ENCODE assay signal across 8 cellular contexts in genomic region chr5:52799358-52799982, GRCh38. TPM values are rescaled to one million over a fixed set of nuclear protein-coding genes. Genes with fewer than 3 reads are reported as not detected.
DNase-seq lines count a peak whose midpoint lies in the region; ATAC-seq, FAIRE-seq and TF ChIP-seq lines count a peak whose summit lies in the region.

No MANE protein-coding gene starts in this region.

- H3K79me2 ChIP-seq in Loucy (ENCODE audit: insufficient read depth, low read length) (peaks cover 58% of the 10 kb centered on the region), K562 (ENCODE audit: control insufficient read depth, insufficient read depth, low read length) (peaks cover 49% of the 10 kb centered on the region)

- H3K4me3 Mint-ChIP-seq in T-helper 2 cell treated with Interferon-gamma antibody and Interleukin-4, amounts not matched to agents 5 μg/mL and 100 μg/mL, for 36 hours, result peak overlapping the region; percentile 98

- H3F3A ChIP-seq in Loucy (ENCODE audit: low read depth), result no peaks in the 10 kb centered on the region

- no peaks in the 10 kb centered on the region for H3K36me3 ChIP-seq in Loucy (ENCODE audit: insufficient read depth, low read length)
- H3K36me3 ChIP-seq in K562 (ENCODE audit: control insufficient read depth, insufficient read depth, low read length), result peaks cover 27% of the 10 kb centered on the region

- H3K4me3 ChIP-seq in Loucy (ENCODE audit: low read length, poor library complexity, severe bottlenecking), result peak overlapping the region; percentile 92
- H3K4me3 ChIP-seq in K562, result peak overlapping the region; percentile 65

- WGBS in K562 (ENCODE audit: insufficient coverage, low coverage, missing lambda C conversion rate), result 2% methylated on average over 19 of the region's 19 CpGs

- intact Hi-C loops in K562 (cut with micrococcal nuclease), result no loop called here

- in situ Hi-C loops in K562 (cut with MboI), result no loop called here

- peak overlapping the region; percentile 95; the same call in 2 of the 3 replicates for H3K27ac ChIP-seq in K562 (ENCODE audit: extremely low read depth, low read depth, low read length)

- TF ChIP-seq POLR2A in K562 (conservative IDR thresholded peaks at IDR 0.05), result no peak

- H3K27me3 ChIP-seq in Loucy (ENCODE audit: insufficient read depth, low read length, poor library complexity, severe bottlenecking) (peaks cover 4% of the 10 kb centered on the region), K562 (ENCODE audit: control insufficient read depth in 2 of 2, insufficient read depth in 2 of 2, low read length in 2 of 2) (no peaks in the 10 kb centered on the region)

- peak overlapping the region; percentile 97 for H3K27ac Mint-ChIP-seq in T-helper 2 cell treated with Interferon-gamma antibody and Interleukin-4, amounts not matched to agents 5 μg/mL and 100 μg/mL, for 36 hours

- H3K4me1 ChIP-seq in Loucy (ENCODE audit: insufficient read depth, low read length, poor library complexity, severe bottlenecking) (peaks cover 56% of the 10 kb centered on the region), K562 (replicated peaks in 1 of 2; ENCODE audit: control insufficient read depth in 2 of 2, insufficient read depth in 2 of 2, low read length in 2 of 2) (peaks cover 0 to 10% of the 10 kb centered on the region in 2 experiments; a peak in 4 of 5 replicates)

- peaks cover 9% of the 10 kb centered on the region for H3K27me3 Mint-ChIP-seq in T-helper 2 cell treated with Interferon-gamma antibody and Interleukin-4, amounts not matched to agents 5 μg/mL and 100 μg/mL, for 36 hours (ENCODE audit: low read depth)

- peak; percentile 25 for ATAC-seq in K562

- TF ChIP-seq CTCF in Loucy (conservative IDR thresholded peaks at IDR 0.05; ENCODE audit: low read length) (no peak), K562 (IDR thresholded peaks at IDR 0.05 in 2 of 3, conservative IDR thresholded peaks at IDR 0.05 in 1 of 3; ENCODE audit: insufficient read depth in 2 of 3, low read depth in 1 of 3, low read length in 3 of 3) (no peak)

- H4K20me1 ChIP-seq in Loucy (ENCODE audit: insufficient read depth, low read length, poor library complexity, severe bottlenecking), result peaks cover 44% of the 10 kb centered on the region
- peaks cover 16% of the 10 kb centered on the region for H4K20me1 ChIP-seq in K562 (replicated peaks; ENCODE audit: control insufficient read depth, insufficient read depth, low read length)

- no peak for TF ChIP-seq EP300 in K562 (IDR thresholded peaks at IDR 0.05; ENCODE audit: low read length)

- no peak for DNase-seq in T-helper 2 cell treated with Interferon-gamma antibody and Interleukin-4, amounts not matched to agents 5 μg/mL and 100 μg/mL, for 36 hours (ENCODE audit: low spot score)
- no peak for DNase-seq in T-helper 2 cell
- DNase-seq in HCEC 1CT, result peak; percentile 86
- DNase-seq in K562 (ENCODE audit: extremely low read depth in 1 of 4, low spot score in 3 of 4), result peak in 3 of 4 experiments; percentile 12 to 48 (median 27)
- DNase-seq in iPS-NIHi7 (ENCODE audit: extremely low spot score), result peak; percentile 49
- DNase-seq in stimulated activated CD8-positive, alpha-beta memory T cell treated with anti-CD3 and anti-CD28 coated beads, Interleukin-4, amount 100 ng/mL, for 48 hours, result peak; percentile 52
- no peak for DNase-seq in NCI-H146 treated with DMSO at 0.1 percent for 48 hours (lab: John Stamatoyannopoulos, UW; ENCODE audit: unreplicated experiment)

- H3K4me2 ChIP-seq in Loucy (ENCODE audit: low read depth, low read length, poor library complexity, severe bottlenecking) (peak overlapping the region; percentile 92), K562 (ENCODE audit: insufficient read depth, low read length) (peak overlapping the region; percentile 99)

- peak; percentile 74 for FAIRE-seq in K562 (lab: Jason Lieb, UNC)

- no peaks in the 10 kb centered on the region for H3K9me3 Mint-ChIP-seq in T-helper 2 cell treated with Interferon-gamma antibody and Interleukin-4, amounts not matched to agents 5 μg/mL and 100 μg/mL, for 36 hours

- TSS peak; percentile 92 for BruUV-seq in K562 (replicated peaks; lab: Mats Ljungman, UMichigan)

- peaks cover 4% of the 10 kb centered on the region for H3K9me1 ChIP-seq in K562 (ENCODE audit: control insufficient read depth, insufficient read depth, low read length)

- POLR2A ChIA-PET in K562 (lab: Yijun Ruan, JAX), result interaction anchor here (1.0 to 1.6 kb wide), 6 partner anchors 9 to 1511 kb away, joined by 3 to 7 read pairs (median 4); partner anchors contain the start of genes ARL15, ITGA1 and PELO

- CTCF ChIA-PET in K562 (lab: Yijun Ruan, JAX; ENCODE audit: low intra/inter-chr PET ratio), result no interaction called here

- no peaks in the 10 kb centered on the region for H3K9me3 ChIP-seq in Loucy (ENCODE audit: insufficient read depth, low read depth, low read length)
- no peaks in the 10 kb centered on the region for H3K9me3 ChIP-seq in K562 (replicated peaks; ENCODE audit: control insufficient read depth, insufficient read depth, low read depth, low read length)

- no peaks in the 10 kb centered on the region for H3K9me2 ChIP-seq in Loucy (replicated peaks; ENCODE audit: low read depth, low read length)

- TF ChIP-seq RAD21 in K562 (CRISPR knock-in tag; conservative IDR thresholded peaks at IDR 0.05 in 1 of 2, IDR thresholded peaks at IDR 0.05 in 1 of 2), result no peak

- H3K9ac ChIP-seq in Loucy (ENCODE audit: low read depth, low read length, poor library complexity, severe bottlenecking), result peak overlapping the region; percentile 92
- peak overlapping the region; percentile 90 to 94 for H3K9ac ChIP-seq in K562 (ENCODE audit: insufficient read depth in 1 of 2, low read depth in 2 of 2, low read length in 2 of 2)

- H2AFZ ChIP-seq in Loucy (ENCODE audit: low read length) (peak overlapping the region; percentile 97), K562 (ENCODE audit: low read depth, low read length) (peak overlapping the region; percentile 97)

- H3K36me3 Mint-ChIP-seq in T-helper 2 cell treated with Interferon-gamma antibody and Interleukin-4, amounts not matched to agents 5 μg/mL and 100 μg/mL, for 36 hours (ENCODE audit: low read depth), result peaks cover 31% of the 10 kb centered on the region

- peaks cover 45% of the 10 kb centered on the region for H3K4me1 Mint-ChIP-seq in T-helper 2 cell treated with Interferon-gamma antibody and Interleukin-4, amounts not matched to agents 5 μg/mL and 100 μg/mL, for 36 hours (ENCODE audit: low read depth)

TF ChIP-seq in K562, 482 proteins besides CTCF, POLR2A, EP300 and RAD21 (continues in another document):
- peak; percentile 74; the same call in 1 of the 2 replicates for TF ChIP-seq KAT7 (CRISPR knock-in tag; IDR thresholded peaks at IDR 0.05; ENCODE audit: borderline replicate concordance)
- no peak for TF ChIP-seq PHF21A (IDR thresholded peaks at IDR 0.05; ENCODE audit: borderline replicate concordance, low read depth)
- TF ChIP-seq ZNF830 (CRISPR knock-in tag; IDR thresholded peaks at IDR 0.05), result no peak
- 0 out of 2 replicates have a peak, but pooled peaks have one; percentile 5 for TF ChIP-seq TEAD4 (IDR thresholded peaks at IDR 0.05; ENCODE audit: low read length)
- no peak for TF ChIP-seq TEAD4 (CRISPR knock-in tag; IDR thresholded peaks at IDR 0.05; ENCODE audit: borderline replicate concordance)
- TF ChIP-seq DACH1 (IDR thresholded peaks at IDR 0.05; ENCODE audit: partially characterized antibody), result peak; percentile 65
- no peak for TF ChIP-seq POLR3A (IDR thresholded peaks at IDR 0.05; ENCODE audit: borderline replicate concordance, extremely low read depth, insufficient read depth, insufficient read length)
- TF ChIP-seq HDAC1 (IDR thresholded peaks at IDR 0.05), result peak in 1 of 2 experiments; percentile 22; a peak in 1 of 4 replicates
- peak; percentile 72 for TF ChIP-seq RFX1 (IDR thresholded peaks at IDR 0.05)
- TF ChIP-seq BHLHE40 (IDR thresholded peaks at IDR 0.05; ENCODE audit: low read length), result peak; percentile 78

RNA-seq across cellular contexts. Expression of gene ITGA1, which starts 11.8 kb away (rescaled TPM):
- total RNA-seq in K562 (2011; cell fraction: chromatin; rRNA removed; ENCODE audit: low replicate concordance), result not detected in 2 replicates
- total RNA-seq in K562 (2011; cell fraction: nucleolus; rRNA removed), result not detected in 2 replicates
- not detected in 2 replicates for total RNA-seq in K562 (2011; cell fraction: nucleoplasm; rRNA removed)
- total RNA-seq in K562 (2014; rRNA removed) (not detected in 2 replicates), K562 (2014; rRNA removed; fragmentation: Illumina TruSeq; extraction: Trizol) (0.04 TPM in 1 of 2 replicates, not detected in the other), K562 (2015; rRNA removed; fragmentation: Illumina TruSeq; extraction: Trizol) (not detected in 2 replicates), K562 (2021) (0.11 and 0.22 TPM in 2 replicates)
- polyA plus RNA-seq in K562 (2011; rRNA removed) (0.03 TPM in 1 of 2 replicates, not detected in the other), K562 (2014; fragmentation: Illumina TruSeq; extraction: Trizol) (not detected in 2 replicates), K562 (2014; fragmentation: Nextera tagmentation; extraction: Ambion mirVana) (not detected), K562 (2014; rRNA removed) (not detected in 2 replicates)
- polyA plus RNA-seq in K562 (2011; cell fraction: cytosol; rRNA removed), result not detected in 2 replicates
- 0.07 TPM in 1 of 2 replicates, not detected in the other for polyA plus RNA-seq in K562 (2011; cell fraction: nucleus; rRNA removed)
- polyA plus RNA-seq in K562 (2012), result not detected in 2 replicates
- not detected in 2 replicates for polyA minus RNA-seq in K562 (2011; rRNA and poly(A)+ RNA removed)
- polyA minus RNA-seq in K562 (2011; cell fraction: cytosol; rRNA and poly(A)+ RNA removed), result 0.09 TPM in 1 of 2 replicates, not detected in the other
- not detected in 2 replicates for polyA minus RNA-seq in K562 (2011; cell fraction: nucleus; rRNA and poly(A)+ RNA removed)

RNA-seq across cellular contexts. Expression of gene PELO, which starts 11.8 kb away (rescaled TPM):
- total RNA-seq in K562 (2011; cell fraction: chromatin; rRNA removed; ENCODE audit: low replicate concordance), result 9.5 and 12.0 TPM in 2 replicates
- 16.2 TPM in 2 replicates for total RNA-seq in K562 (2011; cell fraction: nucleolus; rRNA removed)
- 12.4 and 14.2 TPM in 2 replicates for total RNA-seq in K562 (2011; cell fraction: nucleoplasm; rRNA removed)
- 11.9 and 14.5 TPM in 2 replicates for total RNA-seq in K562 (2014; rRNA removed)
- total RNA-seq in K562 (2014; rRNA removed; fragmentation: Illumina TruSeq; extraction: Trizol), result 9.5 and 9.8 TPM in 2 replicates
- total RNA-seq in K562 (2015; rRNA removed; fragmentation: Illumina TruSeq; extraction: Trizol), result 11.4 and 11.5 TPM in 2 replicates
- total RNA-seq in K562 (2021), result 9.6 and 11.3 TPM in 2 replicates
- 13.5 and 14.6 TPM in 2 replicates for polyA plus RNA-seq in K562 (2011; rRNA removed)
- 11.2 and 11.5 TPM in 2 replicates for polyA plus RNA-seq in K562 (2011; cell fraction: cytosol; rRNA removed)
- 7.1 and 12.1 TPM in 2 replicates for polyA plus RNA-seq in K562 (2011; cell fraction: nucleus; rRNA removed)
- 7.6 and 7.7 TPM in 2 replicates for polyA plus RNA-seq in K562 (2012)
- 9.3 TPM in 2 replicates for polyA plus RNA-seq in K562 (2014; fragmentation: Illumina TruSeq; extraction: Trizol)
- 1 to 10 TPM; 5.8 to 8.9 TPM for polyA plus RNA-seq in K562 (2014; fragmentation: Nextera tagmentation; extraction: Ambion mirVana)
- 8.3 and 10.7 TPM in 2 replicates for polyA plus RNA-seq in K562 (2014; rRNA removed)
- 15.5 and 15.9 TPM in 2 replicates for polyA minus RNA-seq in K562 (2011; rRNA and poly(A)+ RNA removed)
- polyA minus RNA-seq in K562 (2011; cell fraction: cytosol; rRNA and poly(A)+ RNA removed), result 9.7 and 10.3 TPM in 2 replicates
- polyA minus RNA-seq in K562 (2011; cell fraction: nucleus; rRNA and poly(A)+ RNA removed), result 13.2 and 28.7 TPM in 2 replicates

Comparison
In these comparisons a context has a peak if more than half of its experiments do, and no peak if none do; other contexts are left out.
1. DNase-seq: peak in HCEC 1CT (single experiment), K562 (3 of 4), iPS-NIHi7 (single experiment) and stimulated activated CD8-positive, alpha-beta memory T cell treated with anti-CD3 and anti-CD28 coated beads, Interleukin-4, amount 100 ng/mL, for 48 hours (single experiment); none in T-helper 2 cell treated with Interferon-gamma antibody and Interleukin-4, amounts not matched to agents 5 μg/mL and 100 μg/mL, for 36 hours (single experiment), T-helper 2 cell (0 of 5) and NCI-H146 treated with DMSO at 0.1 percent for 48 hours (single experiment).